Comparison of ENCODE assay signal across 29 cellular contexts in genomic region chr14:69204753-69205152, GRCh38. TPM values are rescaled to one million over a fixed set of nuclear protein-coding genes. Genes with fewer than 3 reads are reported as not detected.
DNase-seq lines count a peak whose midpoint lies in the region; ATAC-seq, FAIRE-seq and TF ChIP-seq lines count a peak whose summit lies in the region.
"Had no signal": no experiment of that assay in that cellular context is flagged by ENCODE, and none has a peak within 500 bp of the region (broad histone marks: within the 10 kb centered on the region; RNA-seq: fewer than 3 reads in every experiment).

No MANE protein-coding gene starts in this region.

- no peaks in the 10 kb centered on the region for H3K27me3 ChIP-seq in bronchial epithelial cell (ENCODE audit: control insufficient read depth, insufficient read depth, low read length)
- H3K27me3 ChIP-seq: BLaER1 treated with 17β-estradiol and CSF1 and Interleukin-3, amounts not matched to agents 10 nM and 100 nM; right lobe of liver had no signal

- TF ChIP-seq CTCF in bronchial epithelial cell (IDR thresholded peaks at IDR 0.05; ENCODE audit: insufficient read depth, low read length, severe bottlenecking) (no peak), omental fat pad (IDR thresholded peaks at IDR 0.05) (no peak)

- no peak overlapping the region for H3K4me3 ChIP-seq in bronchial epithelial cell (ENCODE audit: low read depth, low read length)
- H3K4me3 ChIP-seq: BLaER1 treated with 17β-estradiol and CSF1 and Interleukin-3, amounts not matched to agents 10 nM and 100 nM; right lobe of liver had no signal

- ATAC-seq in GM18858 (IDR thresholded peaks at IDR 0.05; ENCODE audit: unreplicated experiment) (no peak), omental fat pad (ENCODE audit: low FRiP score) (no peak)
- ATAC-seq: right lobe of liver; Right ventricle myocardium inferior; SK-N-SH treated with all-trans-retinoic acid at 6 μM for 48 hours; stimulated activated effector memory CD8-positive, alpha-beta T cell treated with anti-CD3 and anti-CD28 coated beads, Interleukin-12 subunit alpha, Interleukin-12 subunit beta, amount 100 ng/mL, for 72 hours; T-helper 17 cell had no signal

- TF ChIP-seq POLR2A in GM12891 (IDR thresholded peaks at IDR 0.05; ENCODE audit: low read depth, low read length), result no peak

- FAIRE-seq in bronchial epithelial cell (lab: Jason Lieb, UNC) (no peak), islet of Langerhans (lab: Jason Lieb, UNC) (peak; percentile 82), GM12891 (lab: Jason Lieb, UNC) (no peak)

- peaks cover 2% of the 10 kb centered on the region for H3K36me3 ChIP-seq in bronchial epithelial cell (ENCODE audit: control insufficient read depth, insufficient read depth, low read length)
- H3K36me3 ChIP-seq: BLaER1 treated with 17β-estradiol and CSF1 and Interleukin-3, amounts not matched to agents 10 nM and 100 nM; right lobe of liver had no signal

- DNase-seq in DMS153 treated with DMSO at 0.1 percent for 48 hours (lab: John Stamatoyannopoulos, UW; ENCODE audit: unreplicated experiment), result peak; percentile 8
- peak; percentile 27 for DNase-seq in HT1080 (ENCODE audit: low read depth)
- DNase-seq in bronchial epithelial cell (ENCODE audit: low read depth), result peak; percentile 87
- DNase-seq in activated CD8-positive, alpha-beta memory T cell treated with anti-CD3 and anti-CD28 coated beads, Interleukin-2, amount 50 U/mL, for 48 hours, result no peak
- DNase-seq in GM12891 (ENCODE audit: insufficient read length, low spot score), result no peak
- no peak for DNase-seq in omental fat pad (ENCODE audit: low spot score)
- DNase-seq: activated CD4-positive, alpha-beta memory T cell treated with anti-CD3 and anti-CD28 coated beads, Interleukin-2, amount 10 ng/mL, durations not matched to agents 7 days and 5 days; activated CD4-positive, alpha-beta T cell treated with anti-CD3 and anti-CD28 coated beads for 1 hour; aorta; COR-L47; cortex of kidney; endodermal cell; KG1; kidney glomerular epithelial cell; MV-4-11; NCI-H1694; NCI-H2227 treated with DMSO at 0.1 percent for 48 hours; NCI-H748 treated with DMSO at 0.1 percent for 48 hours; posterior cingulate gyrus; right lobe of liver; stimulated activated CD4-positive, alpha-beta T cell treated with anti-CD3 and anti-CD28 coated beads, Interleukin-12 subunit alpha, Interleukin-12 subunit beta, amount 100 ng/mL, for 4 hours; stimulated activated CD4-positive, alpha-beta T cell treated with anti-CD3 and anti-CD28 coated beads, Interleukin-4, amount 100 ng/mL, for 24 hours; T-helper 17 cell had no signal

TF ChIP-seq in GM12891, 5 proteins besides CTCF, POLR2A, EP300 and RAD21:
- TF ChIP-seq PAX5 (IDR thresholded peaks at IDR 0.05; ENCODE audit: insufficient read depth, low read length, severe bottlenecking), result no peak
- no peak for TF ChIP-seq POU2F2 (IDR thresholded peaks at IDR 0.05; ENCODE audit: low read depth, low read length)
- TF ChIP-seq SPI1 (IDR thresholded peaks at IDR 0.05; ENCODE audit: low read depth, low read length), result no peak
- TF ChIP-seq POLR2AphosphoS5 (IDR thresholded peaks at IDR 0.05; ENCODE audit: low read depth, low read length), result no peak
- TF ChIP-seq TAF1 (IDR thresholded peaks at IDR 0.05; ENCODE audit: low read depth, low read length), result no peak

RNA-seq across cellular contexts. Expression of gene EXD2, which starts 13.5 kb away (rescaled TPM):
- 11.1 and 13.5 TPM in 2 replicates for total RNA-seq in HT1080 (2014; rRNA removed; shearing (Covaris generic))
- 12.2 and 15.8 TPM in 2 replicates for polyA plus RNA-seq in HT1080 (2015; cell fraction: cytosol; rRNA removed)
- 32.1 and 36.5 TPM in 2 replicates for polyA plus RNA-seq in HT1080 (2015; cell fraction: nucleus; rRNA removed)
- 15.5 and 18.3 TPM in 2 replicates for total RNA-seq in bronchial epithelial cell
- 4.3 TPM for polyA plus RNA-seq in GM12891 (2012; ENCODE audit: low read depth, missing spikeins)
- 10 to 100 TPM; 15.4 to 27.0 (median 17.3) TPM for total RNA-seq in omental fat pad

RNA-seq across cellular contexts. Expression of gene DCAF5, which starts 51.8 kb away (rescaled TPM):
- total RNA-seq in HT1080 (2014; rRNA removed; shearing (Covaris generic)), result 7.7 and 9.5 TPM in 2 replicates
- 11.5 and 14.9 TPM in 2 replicates for polyA plus RNA-seq in HT1080 (2015; cell fraction: cytosol; rRNA removed)
- 37.7 and 43.8 TPM in 2 replicates for polyA plus RNA-seq in HT1080 (2015; cell fraction: nucleus; rRNA removed)
- total RNA-seq in bronchial epithelial cell (11.1 and 14.1 TPM in 2 replicates), omental fat pad (10 to 100 TPM; 30.4 to 58.1 (median 38.0) TPM)
- polyA plus RNA-seq in GM12891 (2012; ENCODE audit: low read depth, missing spikeins), result 16.4 TPM

RNA-seq across cellular contexts. Expression of gene GALNT16, which starts 55.2 kb away (rescaled TPM):
- total RNA-seq in HT1080 (2014; rRNA removed; shearing (Covaris generic)), result 7.8 and 12.6 TPM in 2 replicates
- 8.4 and 10.1 TPM in 2 replicates for polyA plus RNA-seq in HT1080 (2015; cell fraction: cytosol; rRNA removed)
- 17.7 and 19.4 TPM in 2 replicates for polyA plus RNA-seq in HT1080 (2015; cell fraction: nucleus; rRNA removed)
- total RNA-seq in bronchial epithelial cell, result not detected in 2 replicates
- 0.14 TPM for polyA plus RNA-seq in GM12891 (2012; ENCODE audit: low read depth, missing spikeins)
- total RNA-seq in omental fat pad, result 10 to 100 TPM in 1 of 4 donors, 1 to 10 TPM in 3; 6.5 to 18.3 (median 8.1) TPM
- total RNA-seq: activated CD4-positive, alpha-beta memory T cell treated with anti-CD3 and anti-CD28 coated beads, Interleukin-2, amount 10 ng/mL, durations not matched to agents 7 days and 5 days had no signal

Comparison
In these comparisons a context has a peak if more than half of its experiments do, and no peak if none do; other contexts are left out.
1. DNase-seq: peak in DMS153 treated with DMSO at 0.1 percent for 48 hours (single experiment), HT1080 (single experiment) and bronchial epithelial cell (single experiment); none in activated CD8-positive, alpha-beta memory T cell treated with anti-CD3 and anti-CD28 coated beads, Interleukin-2, amount 50 U/mL, for 48 hours (single experiment), GM12891 (single experiment) and omental fat pad (single experiment).